Comparison of ENCODE assay signal across 10 cellular contexts in genomic region chrX:10157032-10157341, GRCh38. TPM values are rescaled to one million over a fixed set of nuclear protein-coding genes. Genes with fewer than 3 reads are reported as not detected.
DNase-seq lines count a peak whose midpoint lies in the region; ATAC-seq and TF ChIP-seq lines count a peak whose summit lies in the region.
"Had no signal": no experiment of that assay in that cellular context is flagged by ENCODE, and none has a peak within 500 bp of the region (broad histone marks: within the 10 kb centered on the region; RNA-seq: fewer than 3 reads in every experiment).

No MANE protein-coding gene starts in this region.

- no peaks in the 10 kb centered on the region for H3K27me3 ChIP-seq in lower lobe of right lung (ENCODE audit: low read depth)
- H3K27me3 ChIP-seq in thoracic aorta (replicated peaks; ENCODE audit: insufficient read depth): no peaks in the 10 kb centered on the region

- TF ChIP-seq CTCF in brain (conservative IDR thresholded peaks at IDR 0.05) (no peak), lower lobe of right lung (IDR thresholded peaks at IDR 0.05) (no peak), thoracic aorta (IDR thresholded peaks at IDR 0.05) (no peak)

- H3K4me3 Mint-ChIP-seq in brain: peak overlapping the region; percentile 71 to 88 (median 80)

- H3K36me3 ChIP-seq in lower lobe of right lung: no peaks in the 10 kb centered on the region
- H3K36me3 ChIP-seq in thoracic aorta: no peaks in the 10 kb centered on the region

- intact Hi-C loops in lower lobe of right lung (cut with DNase I): no loop called here

- H3K27me3 Mint-ChIP-seq in brain: peaks cover 18% of the 10 kb centered on the region

- H3K27ac Mint-ChIP-seq in brain: peak overlapping the region; percentile 27 to 94 (median 92)
- H3K27ac Mint-ChIP-seq: immature natural killer cell had no signal

- peaks cover 7% of the 10 kb centered on the region for H3K36me3 Mint-ChIP-seq in brain
- H3K36me3 Mint-ChIP-seq: immature natural killer cell had no signal

- peak overlapping the region; percentile 62 for H3K27ac ChIP-seq in lower lobe of right lung
- peak overlapping the region in 1 of 2 donors; percentile 52 for H3K27ac ChIP-seq in thoracic aorta
- H3K27ac ChIP-seq: 22Rv1 had no signal

- DNase-seq in NCI-H526 treated with DMSO at 0.1 percent for 48 hours (lab: John Stamatoyannopoulos, UW): peak; percentile 27
- no peak for DNase-seq in NCI-H526 (lab: John Stamatoyannopoulos, UW)
- no peak for DNase-seq in lower lobe of right lung
- no peak for DNase-seq in thoracic aorta (ENCODE audit: low spot score)
- DNase-seq in activated CD8-positive, alpha-beta memory T cell treated with anti-CD3 and anti-CD28 coated beads, Interleukin-2, amount 50 U/mL, for 4 hours: no peak
- DNase-seq: immature natural killer cell had no signal

- H3K4me1 ChIP-seq in lower lobe of right lung (no peaks in the 10 kb centered on the region), thoracic aorta (ENCODE audit: control insufficient read depth in 1 of 2, low read depth in 2 of 2) (no peaks in the 10 kb centered on the region)

- H3K4me3 ChIP-seq in lower lobe of right lung (peak overlapping the region; percentile 46), thoracic aorta (peak overlapping the region; percentile 68)

- H3K9me3 ChIP-seq in lower lobe of right lung: no peaks in the 10 kb centered on the region
- H3K9me3 ChIP-seq in thoracic aorta: no peaks in the 10 kb centered on the region

- H3K4me1 Mint-ChIP-seq in brain: peaks cover 72% of the 10 kb centered on the region

- no peak for ATAC-seq in lower lobe of right lung
- no peak for ATAC-seq in thoracic aorta (ENCODE audit: insufficient number of reproducible peaks, low FRiP score, low read depth)
- ATAC-seq in GM21723 (IDR thresholded peaks at IDR 0.05; ENCODE audit: unreplicated experiment): no peak
- ATAC-seq in GM21529 (IDR thresholded peaks at IDR 0.05; ENCODE audit: unreplicated experiment): no peak

- peaks cover 0 to 4% (median 0%) of the 10 kb centered on the region in 5 experiments for H3K9me3 Mint-ChIP-seq in brain
- H3K9me3 Mint-ChIP-seq: immature natural killer cell had no signal

RNA-seq across cellular contexts. Expression of gene CLCN4, which starts 0.2 kb away (rescaled TPM):
- polyA plus RNA-seq in brain (ENCODE audit: insufficient read depth, low read depth, low replicate concordance): 22.2 TPM
- 13.8 TPM for total RNA-seq in lower lobe of right lung
- 1 to 10 TPM; 3.5 to 5.6 TPM for total RNA-seq in thoracic aorta
